8 cellular contexts compared by ENCODE assay signal in genomic region chr4:78644744-78645330, GRCh38.
A peak's percentile ranks its signal among the peaks of the same experiment; 100 is the strongest.
DNase-seq lines count a peak whose midpoint lies in the region; ATAC-seq and TF ChIP-seq lines count a peak whose summit lies in the region.

No MANE protein-coding gene starts in this region.

- in situ Hi-C loops in astrocyte of the spinal cord (cut with HindIII; ENCODE audit: low sequenced_read_pairs), result no loop called here

- H3K36me3 ChIP-seq in DND-41 (ENCODE audit: insufficient read depth, low read length), result no peaks in the 10 kb centered on the region
- no peaks in the 10 kb centered on the region for H3K36me3 ChIP-seq in SJCRH30
- H3K36me3 ChIP-seq in spleen, result no peaks in the 10 kb centered on the region

- H3K9me3 ChIP-seq in DND-41 (ENCODE audit: insufficient read depth, low read length, severe bottlenecking), result no peaks in the 10 kb centered on the region
- no peaks in the 10 kb centered on the region; the same call in 1 of the 2 replicates for H3K9me3 ChIP-seq in SJCRH30 (replicated peaks)
- no peaks in the 10 kb centered on the region for H3K9me3 ChIP-seq in spleen

- no peaks in the 10 kb centered on the region for H3K79me2 ChIP-seq in DND-41 (ENCODE audit: insufficient read depth, low read length)

- H4K20me1 ChIP-seq in DND-41 (ENCODE audit: insufficient read depth, low read length), result no peaks in the 10 kb centered on the region

- intact Hi-C loops in spleen (cut with DNase I; ENCODE audit: low total_unique reads), result no loop called here
- intact Hi-C loops in posterior vena cava (cut with DNase I), result loop anchor here in 1 of 2 donors (5.0 kb wide), 1 partner anchor 222 kb away; no protein-coding TSS in a partner anchor

- H3K9ac ChIP-seq in DND-41 (ENCODE audit: low read depth, low read length), result no peak overlapping the region

- H3K27me3 ChIP-seq in DND-41 (ENCODE audit: insufficient read depth, low read length, poor library complexity) (no peaks in the 10 kb centered on the region), SJCRH30 (no peaks in the 10 kb centered on the region), spleen (replicated peaks in 1 of 7) (no peaks in the 10 kb centered on the region)

- no peak overlapping the region for H3K4me3 ChIP-seq in DND-41 (ENCODE audit: low read depth in 1 of 2, low read length in 2 of 2)
- no peak overlapping the region for H3K4me3 ChIP-seq in SJCRH30
- H3K4me3 ChIP-seq in astrocyte of the spinal cord (ENCODE audit: low read depth, low read length), result no peak overlapping the region
- H3K4me3 ChIP-seq in spleen, result no peak overlapping the region

- peak; percentile 80 for TF ChIP-seq CTCF in DND-41 (IDR thresholded peaks at IDR 0.05; ENCODE audit: borderline replicate concordance, extremely low read depth, low read length, poor library complexity, severe bottlenecking)
- TF ChIP-seq CTCF in astrocyte of the spinal cord (IDR thresholded peaks at IDR 0.05; ENCODE audit: low read depth, low read length), result peak; percentile 98
- peak; percentile 91 to 97 (median 95) for TF ChIP-seq CTCF in spleen (IDR thresholded peaks at IDR 0.05 in 8 of 11, conservative IDR thresholded peaks at IDR 0.05 in 3 of 11)

- ATAC-seq in DND-41 (ENCODE audit: insufficient read depth, low read depth), result peak; percentile 93
- ATAC-seq in GM19452 (IDR thresholded peaks at IDR 0.05; ENCODE audit: unreplicated experiment), result peak; percentile 93
- peak; percentile 75 for ATAC-seq in HG03457 (IDR thresholded peaks at IDR 0.05; ENCODE audit: unreplicated experiment)

- H3K4me1 ChIP-seq in DND-41 (ENCODE audit: insufficient read depth, low read length) (no peaks in the 10 kb centered on the region), SJCRH30 (peaks cover 8% of the 10 kb centered on the region), spleen (peaks cover 25 to 87% (median 46%) of the 10 kb centered on the region in 6 donors)

- H3K4me2 ChIP-seq in DND-41 (ENCODE audit: insufficient read depth, low read length), result no peak overlapping the region

- 22 to 32% (median 26%) methylated on average over 4 of the region's 4 CpGs for WGBS in spleen, 5 donors

- no peak overlapping the region for H2AFZ ChIP-seq in DND-41 (ENCODE audit: low read depth, low read length)

- DNase-seq in DND-41, result peak; percentile 56
- DNase-seq in SJCRH30, result peak; percentile 46 to 63
- DNase-seq in astrocyte of the spinal cord (ENCODE audit: low read depth, low spot score), result peak; percentile 81
- DNase-seq in iPS DF 4.7 (ENCODE audit: extremely low read depth, low spot score), result peak; percentile 25
- DNase-seq in spleen, result peak; percentile 85
- DNase-seq in posterior vena cava (ENCODE audit: low spot score), result no peak

- H3K27ac ChIP-seq in DND-41 (ENCODE audit: low read length), result no peak overlapping the region
- H3K27ac ChIP-seq in SJCRH30, result no peak overlapping the region
- peak overlapping the region in 5 of 8 donors; percentile 55 to 82 (median 76) for H3K27ac ChIP-seq in spleen

- TF ChIP-seq POLR2A in spleen (IDR thresholded peaks at IDR 0.05), result no peak

Comparison
In these comparisons a context has a peak if more than half of its experiments do, and no peak if none do; other contexts are left out.
1. H3K27ac ChIP-seq: peak in spleen (5 of 8); none in DND-41 (single experiment) and SJCRH30 (single experiment).
2. Peak in every context shown above with its lines, with median percentiles within 50 percentile points of each other: ATAC-seq and CTCF ChIP-seq.